In the genomic region with DNA sequence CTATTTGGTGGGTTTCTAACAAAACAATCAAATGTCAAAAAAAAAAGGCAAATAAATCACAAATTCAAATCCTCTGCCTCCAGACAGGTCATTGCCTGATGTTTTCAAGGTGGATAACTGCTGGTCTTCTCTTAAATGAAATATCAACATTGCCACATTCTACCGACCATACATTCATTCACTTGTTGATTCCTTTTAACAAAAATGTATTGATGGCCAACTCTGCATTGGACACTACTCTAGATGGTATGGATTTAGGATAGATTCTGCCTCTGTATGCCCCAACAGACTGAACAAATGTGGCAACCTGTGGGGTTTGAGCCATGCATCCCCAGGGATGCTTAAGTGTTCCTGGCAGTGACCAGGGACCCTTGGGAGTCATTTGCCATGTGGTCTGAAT, we compare ENCODE assay signal across 17 cellular contexts.
DNase-seq lines count a peak whose midpoint lies in the region; ATAC-seq, FAIRE-seq and TF ChIP-seq lines count a peak whose summit lies in the region.
"Had no signal": no experiment of that assay in that cellular context is flagged by ENCODE, and none has a peak within 500 bp of the region (broad histone marks: within the 10 kb centered on the region; RNA-seq: fewer than 3 reads in every experiment).

No MANE protein-coding gene starts in this region.

- H3K27me3 Mint-ChIP-seq in astrocyte (ENCODE audit: low read depth, unreplicated experiment) (peaks cover 10% of the 10 kb centered on the region), type B pancreatic cell (no peaks in the 10 kb centered on the region)

- TF ChIP-seq CTCF in liver (IDR thresholded peaks at IDR 0.05; ENCODE audit: low read depth, low read length, missing input control) (no peak), HepG2 (CRISPR knock-in tag; IDR thresholded peaks at IDR 0.05) (no peak), astrocyte (IDR thresholded peaks at IDR 0.05; ENCODE audit: insufficient read depth, low read depth, low read length) (no peak), type B pancreatic cell (conservative IDR thresholded peaks at IDR 0.05) (no peak)

- H3K4me3 ChIP-seq in liver (ENCODE audit: low read depth in 1 of 3, low read length in 3 of 3) (no peak overlapping the region), HepG2 (replicated peaks in 1 of 3; ENCODE audit: insufficient read depth in 1 of 3, low read depth in 2 of 3, low read length in 3 of 3) (no peak overlapping the region), astrocyte (ENCODE audit: insufficient read depth, low read depth, low read length) (no peak overlapping the region)
- H3K4me3 ChIP-seq: SJCRH30 had no signal

- POLR2A ChIA-PET in HepG2 (lab: Yijun Ruan, JAX): no interaction called here

- intact Hi-C loops in HepG2 (cut with micrococcal nuclease; ENCODE audit: unreplicated experiment): no loop called here

- no peak for ATAC-seq in HepG2
- ATAC-seq in HG03108 (IDR thresholded peaks at IDR 0.05; ENCODE audit: unreplicated experiment): no peak

- H3K36me3 ChIP-seq in liver (ENCODE audit: control insufficient read depth in 4 of 4, insufficient read depth in 3 of 4, low read depth in 1 of 4, low read length in 3 of 4): no peaks in the 10 kb centered on the region
- H3K36me3 ChIP-seq in HepG2 (replicated peaks in 1 of 2; ENCODE audit: control insufficient read depth in 1 of 2, insufficient read depth in 2 of 2, low read length in 2 of 2): no peaks in the 10 kb centered on the region
- H3K36me3 ChIP-seq in astrocyte (ENCODE audit: insufficient read depth, low read length): no peaks in the 10 kb centered on the region
- H3K36me3 ChIP-seq: SJCRH30 had no signal

- in situ Hi-C loops in HepG2 (cut with HindIII; ENCODE audit: extremely low pct_ligation_motif_present, low pct_unique_long_range_greater_than_20kb): loop anchor here (25.0 kb wide), 1 partner anchor 802 kb away; no protein-coding TSS in a partner anchor

- H4K20me1 ChIP-seq in HepG2 (ENCODE audit: insufficient read depth, low read length): no peaks in the 10 kb centered on the region
- H4K20me1 ChIP-seq in astrocyte (ENCODE audit: insufficient read depth, low read length): no peaks in the 10 kb centered on the region

- H3K9me3 ChIP-seq in liver (ENCODE audit: control insufficient read depth in 4 of 4, low read length in 3 of 4) (no peaks in the 10 kb centered on the region), HepG2 (ENCODE audit: low read length) (no peaks in the 10 kb centered on the region), astrocyte (ENCODE audit: insufficient read depth, low read depth, low read length) (no peaks in the 10 kb centered on the region)
- H3K9me3 ChIP-seq: SJCRH30 had no signal

- H3K27ac Mint-ChIP-seq in astrocyte (ENCODE audit: unreplicated experiment) (no peak overlapping the region), type B pancreatic cell (peak overlapping the region; percentile 12)
- H3K27ac Mint-ChIP-seq: B cell had no signal

- H3K4me2 ChIP-seq in HepG2 (ENCODE audit: low read depth, low read length) (no peak overlapping the region), astrocyte (ENCODE audit: low read length) (peak overlapping the region; percentile 62)

- H3K27ac ChIP-seq in liver (ENCODE audit: low read depth in 1 of 2, low read length in 2 of 2) (peak overlapping the region; percentile 66 to 76), HepG2 (ENCODE audit: extremely low read length, insufficient read depth, low read length) (no peak overlapping the region), astrocyte (ENCODE audit: low read depth, low read length) (peak overlapping the region; percentile 63)
- H3K27ac ChIP-seq: HL-60, SJCRH30 had no signal

- DNase-seq in HepG2 (ENCODE audit: low spot score) (no peak), NCI-H69 (lab: John Stamatoyannopoulos, UW) (peak; percentile 10), astrocyte (ENCODE audit: low read depth) (no peak), type B pancreatic cell (ENCODE audit: extremely low spot score, unreplicated experiment) (no peak), dermis blood vessel endothelial cell (no peak), NCI-H82 treated with DMSO at 0.1 percent for 48 hours (lab: John Stamatoyannopoulos, UW; ENCODE audit: unreplicated experiment) (no peak)
- DNase-seq: H7, NCI-H1417 treated with DMSO at 0.1 percent for 48 hours, NCI-H1930, NCI-H2171, NCI-H446 had no signal

- peaks cover 20% of the 10 kb centered on the region for H3K4me1 Mint-ChIP-seq in astrocyte (ENCODE audit: low read depth, unreplicated experiment)
- peaks cover 4% of the 10 kb centered on the region for H3K4me1 Mint-ChIP-seq in type B pancreatic cell (ENCODE audit: unreplicated experiment)
- H3K4me1 Mint-ChIP-seq: B cell had no signal

- H2AFZ ChIP-seq in HepG2 (ENCODE audit: low read length) (no peak overlapping the region), astrocyte (ENCODE audit: low read depth, low read length) (no peak overlapping the region)

- H3K36me3 Mint-ChIP-seq in astrocyte (ENCODE audit: low read depth, unreplicated experiment) (no peaks in the 10 kb centered on the region), type B pancreatic cell (no peaks in the 10 kb centered on the region)
- H3K36me3 Mint-ChIP-seq: CD4-positive, CD25-positive, alpha-beta regulatory T cell had no signal

- BruUV-seq in HepG2 (replicated peaks; lab: Mats Ljungman, UMichigan): no TSS peak

- FAIRE-seq in HepG2 (lab: Jason Lieb, UNC) (no peak), astrocyte (lab: Jason Lieb, UNC) (no peak)

- H3K9ac ChIP-seq in liver (ENCODE audit: low read depth in 1 of 2, low read length in 2 of 2) (no peak overlapping the region), HepG2 (ENCODE audit: insufficient read depth, low read depth, low read length) (no peak overlapping the region), astrocyte (ENCODE audit: low read length) (peak overlapping the region; percentile 26)

- no peak for TF ChIP-seq POLR2A in HepG2 (IDR thresholded peaks at IDR 0.05; ENCODE audit: insufficient read depth in 1 of 2, low read depth in 2 of 2, low read length in 2 of 2)

- WGBS in liver: 93% methylated on average over 1 of the region's 1 CpG
- 37% methylated on average over 1 of the region's 1 CpG for WGBS in HepG2 (ENCODE audit: low lambda C conversion rate)

- H3K4me1 ChIP-seq in liver (ENCODE audit: control insufficient read depth in 4 of 4, insufficient read depth in 4 of 4, low read length in 3 of 4): peaks cover 0 to 40% (median 25%) of the 10 kb centered on the region in 4 donors
- H3K4me1 ChIP-seq in HepG2 (ENCODE audit: insufficient read depth, low read length): peaks cover 24% of the 10 kb centered on the region
- H3K4me1 ChIP-seq in astrocyte (ENCODE audit: insufficient read depth, low read length): peaks cover 23% of the 10 kb centered on the region

- no peaks in the 10 kb centered on the region for H3K27me3 ChIP-seq in liver (ENCODE audit: control insufficient read depth in 4 of 4, insufficient read depth in 4 of 4, low read length in 3 of 4)
- H3K27me3 ChIP-seq in HepG2 (ENCODE audit: control insufficient read depth in 1 of 2, insufficient read depth in 2 of 2, low read length in 2 of 2): 0 out of 5 replicates have a peak, but pooled peaks cover 0 to 7% of the 10 kb centered on the region in 2 experiments
- no peaks in the 10 kb centered on the region for H3K27me3 ChIP-seq in astrocyte (ENCODE audit: insufficient read depth, low read length)
- H3K27me3 ChIP-seq: SJCRH30 had no signal

- TF ChIP-seq RAD21 in liver (IDR thresholded peaks at IDR 0.05): no peak
- no peak for TF ChIP-seq RAD21 in HepG2 (CRISPR knock-in tag; IDR thresholded peaks at IDR 0.05)

- H3K9me3 Mint-ChIP-seq in astrocyte (ENCODE audit: unreplicated experiment) (no peaks in the 10 kb centered on the region), type B pancreatic cell (no peaks in the 10 kb centered on the region)
- H3K9me3 Mint-ChIP-seq: CD4-positive, CD25-positive, alpha-beta regulatory T cell had no signal

- H3K4me3 Mint-ChIP-seq in astrocyte (ENCODE audit: unreplicated experiment): no peak overlapping the region
- H3K4me3 Mint-ChIP-seq in type B pancreatic cell: no peak overlapping the region
- H3K4me3 Mint-ChIP-seq: B cell had no signal

- H3K79me2 ChIP-seq in HepG2 (ENCODE audit: insufficient read depth, low read length) (no peaks in the 10 kb centered on the region), astrocyte (ENCODE audit: insufficient read depth, low read length) (no peaks in the 10 kb centered on the region)

- CTCF ChIA-PET in HepG2 (lab: Yijun Ruan, JAX; ENCODE audit: low intra/inter-chr PET ratio, low total read pairs): no interaction called here

- TF ChIP-seq EP300 in HepG2 (IDR thresholded peaks at IDR 0.05; ENCODE audit: low read depth in 2 of 2, low read length in 2 of 2) (no peak), HepG2 (CRISPR knock-in tag; IDR thresholded peaks at IDR 0.05; ENCODE audit: borderline replicate concordance) (no peak)

TF ChIP-seq in liver, 16 proteins besides CTCF, POLR2A, EP300 and RAD21 (continues in another document):
- TF ChIP-seq EGR1 (IDR thresholded peaks at IDR 0.05; ENCODE audit: low read depth in 2 of 2): no peak

TF ChIP-seq in HepG2, 621 proteins besides CTCF, POLR2A, EP300 and RAD21 (continues in another document):
- TF ChIP-seq, protein P1, sequence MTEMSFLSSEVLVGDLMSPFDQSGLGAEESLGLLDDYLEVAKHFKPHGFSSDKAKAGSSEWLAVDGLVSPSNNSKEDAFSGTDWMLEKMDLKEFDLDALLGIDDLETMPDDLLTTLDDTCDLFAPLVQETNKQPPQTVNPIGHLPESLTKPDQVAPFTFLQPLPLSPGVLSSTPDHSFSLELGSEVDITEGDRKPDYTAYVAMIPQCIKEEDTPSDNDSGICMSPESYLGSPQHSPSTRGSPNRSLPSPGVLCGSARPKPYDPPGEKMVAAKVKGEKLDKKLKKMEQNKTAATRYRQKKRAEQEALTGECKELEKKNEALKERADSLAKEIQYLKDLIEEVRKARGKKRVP (CRISPR knock-in tag; IDR thresholded peaks at IDR 0.05): no peak
- TF ChIP-seq BCL6 (CRISPR knock-in tag; IDR thresholded peaks at IDR 0.05): no peak
- no peak for TF ChIP-seq POLR2AphosphoS2 (IDR thresholded peaks at IDR 0.05; ENCODE audit: low read depth, low read length)
- no peak for TF ChIP-seq ZBTB21 (CRISPR knock-in tag; IDR thresholded peaks at IDR 0.05)
- TF ChIP-seq ZBTB7A (CRISPR knock-in tag; IDR thresholded peaks at IDR 0.05): no peak
- TF ChIP-seq, protein P2, sequence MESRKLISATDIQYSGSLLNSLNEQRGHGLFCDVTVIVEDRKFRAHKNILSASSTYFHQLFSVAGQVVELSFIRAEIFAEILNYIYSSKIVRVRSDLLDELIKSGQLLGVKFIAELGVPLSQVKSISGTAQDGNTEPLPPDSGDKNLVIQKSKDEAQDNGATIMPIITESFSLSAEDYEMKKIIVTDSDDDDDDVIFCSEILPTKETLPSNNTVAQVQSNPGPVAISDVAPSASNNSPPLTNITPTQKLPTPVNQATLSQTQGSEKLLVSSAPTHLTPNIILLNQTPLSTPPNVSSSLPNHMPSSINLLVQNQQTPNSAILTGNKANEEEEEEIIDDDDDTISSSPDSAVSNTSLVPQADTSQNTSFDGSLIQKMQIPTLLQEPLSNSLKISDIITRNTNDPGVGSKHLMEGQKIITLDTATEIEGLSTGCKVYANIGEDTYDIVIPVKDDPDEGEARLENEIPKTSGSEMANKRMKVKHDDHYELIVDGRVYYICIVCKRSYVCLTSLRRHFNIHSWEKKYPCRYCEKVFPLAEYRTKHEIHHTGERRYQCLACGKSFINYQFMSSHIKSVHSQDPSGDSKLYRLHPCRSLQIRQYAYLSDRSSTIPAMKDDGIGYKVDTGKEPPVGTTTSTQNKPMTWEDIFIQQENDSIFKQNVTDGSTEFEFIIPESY (CRISPR knock-in tag; IDR thresholded peaks at IDR 0.05): no peak
- no peak for TF ChIP-seq TOE1 (CRISPR knock-in tag; IDR thresholded peaks at IDR 0.05)
